ENCODE assay signal across 31 cellular contexts in the genomic region with DNA sequence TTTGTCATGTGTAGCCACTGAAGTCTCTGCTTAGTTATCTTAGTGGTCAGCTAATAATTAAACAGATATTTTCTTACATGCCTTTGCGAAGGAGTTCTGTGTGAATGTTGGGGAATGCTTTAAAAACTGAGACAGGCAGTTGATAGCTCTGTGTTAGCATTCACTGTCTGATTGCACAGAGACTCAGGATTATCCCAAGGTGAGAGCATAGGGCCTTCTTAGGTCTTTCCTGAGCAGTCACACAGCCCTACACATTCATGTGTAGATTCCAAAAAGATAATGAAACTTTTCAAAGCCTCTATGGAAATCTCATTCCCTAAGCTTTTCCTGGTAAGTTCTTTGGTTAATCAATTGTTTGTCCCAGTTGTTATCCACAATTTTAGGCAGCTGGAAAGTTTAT.
"Had no signal": no experiment of that assay in that cellular context is flagged by ENCODE, and none has a peak within 500 bp of the region (broad histone marks: within the 10 kb centered on the region; RNA-seq: fewer than 3 reads in every experiment).

No MANE protein-coding gene starts in this region.

- H3K4me1 Mint-ChIP-seq: immature natural killer cell; memory B cell; neural crest cell; stimulated activated memory B cell treated with anti-CD40 and anti-IgM and Interleukin-4, amounts not matched to agents 10 μg/mL and 1 μg/mL and 100 μg/mL, for 72 hours had no signal

- H3K27ac ChIP-seq: coronary artery, esophagus muscularis mucosa, foreskin keratinocyte, gastroesophageal sphincter, heart left ventricle, lower lobe of right lung, parathyroid adenoma, right atrium auricular region, sigmoid colon, spleen, testis, tibial artery, upper lobe of left lung had no signal

- DNase-seq: dermis blood vessel endothelial cell; effector memory CD4-positive, alpha-beta T cell; foreskin keratinocyte; heart left ventricle; hippocampal formation; immature natural killer cell; islet precursor cell; kidney glomerular epithelial cell; left ventricle myocardium superior; lower lobe of right lung; mucosa of descending colon; naive B cell; sigmoid colon; spleen; stimulated activated CD4-positive, alpha-beta T cell treated with anti-CD3 and anti-CD28 coated beads, Interleukin-4, amount 100 ng/mL, for 4 hours; stimulated activated naive CD8-positive, alpha-beta T cell treated with anti-CD3 and anti-CD28 coated beads, Interleukin-15, Interleukin-2, amounts not matched to agents 100 U/mL and 50 U/mL, for 24 hours; substantia nigra; testis; tibial artery; upper lobe of left lung had no signal

- H3K4me3 Mint-ChIP-seq: immature natural killer cell; memory B cell; mesothelial cell of epicardium; naive B cell; natural killer cell treated with Interleukin-12 subunit alpha and Interleukin-12 subunit beta and Interleukin-15 and Interleukin-18, amount 100 ng/mL, for 72 hours; neural crest cell; stimulated activated memory B cell treated with anti-CD40 and anti-IgM and Interleukin-4, amounts not matched to agents 10 μg/mL and 1 μg/mL and 100 μg/mL, for 72 hours had no signal

- H3K9me3 ChIP-seq: testis had no signal

- H3K27ac Mint-ChIP-seq: immature natural killer cell; memory B cell; mesothelial cell of epicardium; natural killer cell treated with Interleukin-12 subunit alpha and Interleukin-12 subunit beta and Interleukin-15 and Interleukin-18, amount 100 ng/mL, for 72 hours; stimulated activated memory B cell treated with anti-CD40 and anti-IgM and Interleukin-4, amounts not matched to agents 10 μg/mL and 1 μg/mL and 100 μg/mL, for 72 hours had no signal

- H2AFZ ChIP-seq: parathyroid adenoma had no signal

- H3K27me3 Mint-ChIP-seq: memory B cell; naive B cell; natural killer cell treated with Interleukin-12 subunit alpha and Interleukin-12 subunit beta and Interleukin-15 and Interleukin-18, amount 100 ng/mL, for 72 hours; progenitor cell of endocrine pancreas; stimulated activated memory B cell treated with anti-CD40 and anti-IgM and Interleukin-4, amounts not matched to agents 10 μg/mL and 1 μg/mL and 100 μg/mL, for 72 hours had no signal

- H3K27me3 ChIP-seq: esophagus muscularis mucosa, foreskin keratinocyte, gastroesophageal sphincter, heart left ventricle, right atrium auricular region, sigmoid colon, spleen, testis, tibial artery, upper lobe of left lung had no signal

- H3K4me1 ChIP-seq: esophagus muscularis mucosa, foreskin keratinocyte, gastroesophageal sphincter, heart left ventricle, lower lobe of right lung, parathyroid adenoma, right atrium auricular region, sigmoid colon, spleen, testis, tibial artery had no signal

- H3K4me3 ChIP-seq: coronary artery, esophagus muscularis mucosa, gastroesophageal sphincter, heart left ventricle, lower lobe of right lung, mucosa of descending colon, right atrium auricular region, sigmoid colon, spleen, testis, tibial artery, upper lobe of left lung had no signal

- H3K79me2 ChIP-seq: parathyroid adenoma had no signal

- ATAC-seq: foreskin keratinocyte; gastroesophageal sphincter; heart left ventricle; left ventricle myocardium superior; lower lobe of right lung; mucosa of descending colon; natural killer cell treated with Interleukin-12 subunit alpha and Interleukin-12 subunit beta and Interleukin-15 and Interleukin-18, amount 100 ng/mL, for 72 hours; stimulated activated memory B cell treated with anti-CD40 and anti-IgM and Interleukin-4, amounts not matched to agents 10 μg/mL and 1 μg/mL and 100 μg/mL, for 72 hours; stimulated activated naive CD8-positive, alpha-beta T cell treated with anti-CD3 and anti-CD28 coated beads, Interleukin-15, Interleukin-2, amounts not matched to agents 100 U/mL and 50 U/mL, for 24 hours had no signal

- H3K36me3 ChIP-seq: lower lobe of right lung, right atrium auricular region, upper lobe of left lung had no signal

- H3K9ac ChIP-seq: parathyroid adenoma had no signal
